Comparison of ENCODE assay signal across 2 cellular contexts in genomic region chr17:63592797-63593196, GRCh38.
TF ChIP-seq lines count a peak whose summit lies in the region.

No MANE protein-coding gene starts in this region.

TF ChIP-seq in HepG2, 621 proteins besides CTCF, POLR2A, EP300 and RAD21:
- TF ChIP-seq RBM22 (optimal IDR thresholded peaks at IDR 0.05; ENCODE audit: low read length) = peak; percentile 53
- no peak for TF ChIP-seq ZNF101 (CRISPR knock-in tag; IDR thresholded peaks at IDR 0.05; ENCODE audit: borderline replicate concordance, low read depth)
- no peak for TF ChIP-seq ZNF7 (CRISPR knock-in tag; IDR thresholded peaks at IDR 0.05)
- no peak for TF ChIP-seq ZNF263 (CRISPR knock-in tag; IDR thresholded peaks at IDR 0.05)
- TF ChIP-seq NR2C2 (CRISPR knock-in tag; IDR thresholded peaks at IDR 0.05; ENCODE audit: borderline replicate concordance) = no peak

TF ChIP-seq in SK-N-SH treated with all-trans-retinoic acid at 6 μM for 48 hours, 23 proteins besides CTCF, POLR2A, EP300 and RAD21:
- no peak for TF ChIP-seq ZC3H10 (CRISPR knock-in tag; IDR thresholded peaks at IDR 0.05)
- TF ChIP-seq, protein P1, sequence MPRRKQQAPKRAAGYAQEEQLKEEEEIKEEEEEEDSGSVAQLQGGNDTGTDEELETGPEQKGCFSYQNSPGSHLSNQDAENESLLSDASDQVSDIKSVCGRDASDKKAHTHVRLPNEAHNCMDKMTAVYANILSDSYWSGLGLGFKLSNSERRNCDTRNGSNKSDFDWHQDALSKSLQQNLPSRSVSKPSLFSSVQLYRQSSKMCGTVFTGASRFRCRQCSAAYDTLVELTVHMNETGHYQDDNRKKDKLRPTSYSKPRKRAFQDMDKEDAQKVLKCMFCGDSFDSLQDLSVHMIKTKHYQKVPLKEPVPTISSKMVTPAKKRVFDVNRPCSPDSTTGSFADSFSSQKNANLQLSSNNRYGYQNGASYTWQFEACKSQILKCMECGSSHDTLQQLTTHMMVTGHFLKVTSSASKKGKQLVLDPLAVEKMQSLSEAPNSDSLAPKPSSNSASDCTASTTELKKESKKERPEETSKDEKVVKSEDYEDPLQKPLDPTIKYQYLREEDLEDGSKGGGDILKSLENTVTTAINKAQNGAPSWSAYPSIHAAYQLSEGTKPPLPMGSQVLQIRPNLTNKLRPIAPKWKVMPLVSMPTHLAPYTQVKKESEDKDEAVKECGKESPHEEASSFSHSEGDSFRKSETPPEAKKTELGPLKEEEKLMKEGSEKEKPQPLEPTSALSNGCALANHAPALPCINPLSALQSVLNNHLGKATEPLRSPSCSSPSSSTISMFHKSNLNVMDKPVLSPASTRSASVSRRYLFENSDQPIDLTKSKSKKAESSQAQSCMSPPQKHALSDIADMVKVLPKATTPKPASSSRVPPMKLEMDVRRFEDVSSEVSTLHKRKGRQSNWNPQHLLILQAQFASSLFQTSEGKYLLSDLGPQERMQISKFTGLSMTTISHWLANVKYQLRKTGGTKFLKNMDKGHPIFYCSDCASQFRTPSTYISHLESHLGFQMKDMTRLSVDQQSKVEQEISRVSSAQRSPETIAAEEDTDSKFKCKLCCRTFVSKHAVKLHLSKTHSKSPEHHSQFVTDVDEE (CRISPR knock-in tag; IDR thresholded peaks at IDR 0.05) = no peak
- TF ChIP-seq OSR1 (CRISPR knock-in tag; IDR thresholded peaks at IDR 0.05) = no peak
- no peak for TF ChIP-seq SNAI2 (CRISPR knock-in tag; IDR thresholded peaks at IDR 0.05)
- no peak for TF ChIP-seq RARB (CRISPR knock-in tag; IDR thresholded peaks at IDR 0.05)
- no peak for TF ChIP-seq TCF4 (CRISPR knock-in tag; IDR thresholded peaks at IDR 0.05; ENCODE audit: borderline replicate concordance)
- no peak for TF ChIP-seq PPARA (CRISPR knock-in tag; IDR thresholded peaks at IDR 0.05; ENCODE audit: borderline replicate concordance)
- TF ChIP-seq GLIS3 (CRISPR knock-in tag; IDR thresholded peaks at IDR 0.05) = no peak
- no peak for TF ChIP-seq ZNF70 (CRISPR knock-in tag; IDR thresholded peaks at IDR 0.05)
- TF ChIP-seq ZFP3 (CRISPR knock-in tag; IDR thresholded peaks at IDR 0.05) = no peak
- TF ChIP-seq ZNF565 (CRISPR knock-in tag; conservative IDR thresholded peaks at IDR 0.05; ENCODE audit: low read depth) = no peak
- no peak for TF ChIP-seq ESRRG (CRISPR knock-in tag; IDR thresholded peaks at IDR 0.05)
- TF ChIP-seq, protein P2, sequence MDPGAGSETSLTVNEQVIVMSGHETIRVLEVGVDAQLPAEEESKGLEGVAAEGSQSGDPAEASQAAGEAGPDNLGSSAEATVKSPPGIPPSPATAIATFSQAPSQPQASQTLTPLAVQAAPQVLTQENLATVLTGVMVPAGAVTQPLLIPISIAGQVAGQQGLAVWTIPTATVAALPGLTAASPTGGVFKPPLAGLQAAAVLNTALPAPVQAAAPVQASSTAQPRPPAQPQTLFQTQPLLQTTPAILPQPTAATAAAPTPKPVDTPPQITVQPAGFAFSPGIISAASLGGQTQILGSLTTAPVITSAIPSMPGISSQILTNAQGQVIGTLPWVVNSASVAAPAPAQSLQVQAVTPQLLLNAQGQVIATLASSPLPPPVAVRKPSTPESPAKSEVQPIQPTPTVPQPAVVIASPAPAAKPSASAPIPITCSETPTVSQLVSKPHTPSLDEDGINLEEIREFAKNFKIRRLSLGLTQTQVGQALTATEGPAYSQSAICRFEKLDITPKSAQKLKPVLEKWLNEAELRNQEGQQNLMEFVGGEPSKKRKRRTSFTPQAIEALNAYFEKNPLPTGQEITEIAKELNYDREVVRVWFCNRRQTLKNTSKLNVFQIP (CRISPR knock-in tag; IDR thresholded peaks at IDR 0.05; ENCODE audit: borderline replicate concordance, low read depth) = no peak
